In the genomic region with DNA sequence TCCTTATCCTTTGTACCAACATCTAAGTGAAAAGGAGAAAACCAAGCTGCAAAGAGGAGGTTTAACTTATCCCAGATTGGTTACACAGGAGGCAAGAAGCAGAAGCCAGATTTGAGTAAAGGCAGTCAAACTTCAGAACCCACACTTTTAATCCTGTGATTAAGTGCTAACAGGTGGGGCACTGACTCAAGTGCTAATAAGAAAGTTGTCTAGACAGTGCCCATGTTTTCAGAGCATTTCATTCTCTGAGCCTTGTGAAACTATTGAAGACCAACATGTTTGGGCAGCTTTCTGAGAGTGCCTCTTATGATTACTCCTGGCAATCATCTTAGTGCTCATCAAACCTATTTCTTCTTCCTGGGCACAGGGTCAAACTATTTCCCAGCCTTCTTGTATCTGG, we compare ENCODE assay signal across 16 cellular contexts.
"Had no signal": no experiment of that assay in that cellular context is flagged by ENCODE, and none has a peak within 500 bp of the region (broad histone marks: within the 10 kb centered on the region; RNA-seq: fewer than 3 reads in every experiment).

No MANE protein-coding gene starts in this region.

- H3K9me3 ChIP-seq: left ventricle myocardium inferior, ovary, stomach, thoracic aorta had no signal

- H3K36me3 ChIP-seq: left ventricle myocardium inferior, ovary, stomach, thoracic aorta had no signal

- H3K27me3 ChIP-seq: ovary, stomach had no signal

- DNase-seq: activated CD4-positive, alpha-beta T cell treated with anti-CD3 and anti-CD28 coated beads, Interleukin-2, amount 50 U/mL, for 4 hours; activated CD4-positive, CD25-positive, alpha-beta regulatory T cell treated with anti-CD3 and anti-CD28 coated beads, Interleukin-2, amount 50 U/mL, for 72 hours; activated CD8-positive, alpha-beta memory T cell treated with anti-CD3 and anti-CD28 coated beads, Interleukin-2, amount 10 ng/mL, durations not matched to agents 7 days and 5 days; activated effector memory CD4-positive, alpha-beta T cell treated with Interleukin-2 at 50 U/mL for 16 hours; activated T-cell treated with anti-CD3 and anti-CD28 coated beads, Interleukin-2, amount 50 U/mL, for 24 hours; amygdala; cerebellar nuclear complex; dermis blood vessel endothelial cell; head of caudate nucleus; left ventricle myocardium inferior; mesenchymal stem cell; ovary; stimulated activated CD4-positive, alpha-beta T cell treated with anti-CD3 and anti-CD28 coated beads, Interleukin-15, amount 100 ng/mL, for 24 hours; stimulated activated CD4-positive, alpha-beta T cell treated with anti-CD3 and anti-CD28 coated beads, Interleukin-4, amount 100 ng/mL, for 24 hours; stomach had no signal

- H3K4me3 ChIP-seq: left ventricle myocardium inferior, ovary, stomach, thoracic aorta had no signal

- H3K27ac ChIP-seq: left ventricle myocardium inferior, ovary, stomach, thoracic aorta had no signal

- H3K4me1 ChIP-seq: stomach had no signal

- ATAC-seq: activated CD8-positive, alpha-beta memory T cell treated with anti-CD3 and anti-CD28 coated beads, Interleukin-2, amount 10 ng/mL, durations not matched to agents 7 days and 5 days had no signal
